ENCODE assay signal across 1 cellular context in the genomic region with DNA sequence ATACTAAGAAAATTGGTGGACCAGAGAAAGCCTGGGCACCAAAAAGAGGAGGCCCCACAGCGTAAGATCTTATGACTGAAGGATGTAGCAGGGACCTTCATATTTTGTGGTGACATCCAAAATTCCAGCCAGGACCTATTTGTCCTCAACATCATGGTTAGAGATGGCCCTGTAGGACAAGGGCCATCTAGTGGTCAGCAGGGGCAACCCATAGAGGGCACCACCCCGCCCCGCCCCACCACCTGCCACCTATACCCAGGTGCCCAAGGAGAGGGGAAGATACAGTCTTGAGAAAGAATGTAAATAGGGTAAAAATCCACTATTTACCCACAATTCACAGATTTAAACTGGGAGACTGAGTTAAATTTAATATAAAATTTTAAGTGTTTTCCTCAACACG.
TF ChIP-seq lines count a peak whose summit lies in the region.

No MANE protein-coding gene starts in this region.

TF ChIP-seq in H1, 55 proteins besides CTCF, POLR2A, EP300 and RAD21:
- no peak for TF ChIP-seq FOSL1 (IDR thresholded peaks at IDR 0.05; ENCODE audit: insufficient read depth, low read depth, low read length)
- TF ChIP-seq BRCA1 (IDR thresholded peaks at IDR 0.05; ENCODE audit: low read depth, low read length): no peak
